ENCODE assay signal across 17 cellular contexts in genomic region chr16:65372171-65372570, GRCh38.
DNase-seq lines count a peak whose midpoint lies in the region; ATAC-seq and TF ChIP-seq lines count a peak whose summit lies in the region.
"Had no signal": no experiment of that assay in that cellular context is flagged by ENCODE, and none has a peak within 500 bp of the region (broad histone marks: within the 10 kb centered on the region; RNA-seq: fewer than 3 reads in every experiment).

No MANE protein-coding gene starts in this region.

- H3K4me3 ChIP-seq in NB4 (ENCODE audit: low read depth, low read length): no peak overlapping the region

- no peak for TF ChIP-seq CTCF in NB4 (IDR thresholded peaks at IDR 0.05; ENCODE audit: low read depth, low read length)

- intact Hi-C loops in left colon (cut with DNase I, micrococcal nuclease): no loop called here

- DNase-seq in AML-193 (lab: John Stamatoyannopoulos, UW) (peak; percentile 51 to 59), GF-D8 (lab: John Stamatoyannopoulos, UW) (peak; percentile 1), NB4 (ENCODE audit: low read depth) (peak; percentile 19), SKM-1 (lab: John Stamatoyannopoulos, UW; ENCODE audit: unreplicated experiment) (peak; percentile 65), NK-92 (lab: John Stamatoyannopoulos, UW; ENCODE audit: unreplicated experiment) (no peak), occipital lobe (lab: John Stamatoyannopoulos, UW) (no peak), left colon (no peak)
- DNase-seq: ACHN; Caco-2; CD4-positive, CD25-positive, alpha-beta regulatory T cell; DMS53; HCEC 1CT; NCI-H1092 treated with DMSO at 0.1 percent for 48 hours; NCI-H526 treated with DMSO at 0.1 percent for 48 hours; SHP77; SW 1271 had no signal

- ATAC-seq in HG03442 (IDR thresholded peaks at IDR 0.05; ENCODE audit: unreplicated experiment) (no peak), left colon (no peak)

- TF ChIP-seq POLR2A in NB4 (IDR thresholded peaks at IDR 0.05; ENCODE audit: extremely low read depth, insufficient read length): no peak

Comparison
In these comparisons a context has a peak if more than half of its experiments do, and no peak if none do; other contexts are left out.
1. DNase-seq: peak in AML-193 (2 of 2), GF-D8 (single experiment), NB4 (single experiment) and SKM-1 (single experiment); none in NK-92 (single experiment), occipital lobe (single experiment) and left colon (0 of 2).